In genomic region chr1:167439301-167439988, GRCh38 we compare ENCODE assay signal across 9 cellular contexts.
A peak's percentile ranks its signal among the peaks of the same experiment; 100 is the strongest.
DNase-seq lines count a peak whose midpoint lies in the region; ATAC-seq, FAIRE-seq and TF ChIP-seq lines count a peak whose summit lies in the region.
"Had no signal": no experiment of that assay in that cellular context is flagged by ENCODE, and none has a peak within 500 bp of the region (broad histone marks: within the 10 kb centered on the region; RNA-seq: fewer than 3 reads in every experiment).

No MANE protein-coding gene starts in this region.

- POLR2A ChIA-PET in activated CD8-positive, alpha-beta T cell treated with anti-CD3 and anti-CD28 coated beads for 36 hours (lab: Charles Lee) = interaction anchor here (1.1 to 2.5 kb wide), 6 partner anchors 8 to 77 kb away, joined by 3 to 16 read pairs (median 4); no protein-coding TSS in a partner anchor

- TF ChIP-seq CTCF in activated CD8-positive, alpha-beta T cell treated with anti-CD3 and anti-CD28 coated beads for 36 hours (IDR thresholded peaks at IDR 0.05) = no peak
- peak; percentile 22 for TF ChIP-seq CTCF in fibroblast of the aortic adventitia (IDR thresholded peaks at IDR 0.05; ENCODE audit: insufficient read depth, low read length)

- no peaks in the 10 kb centered on the region for H3K27me3 Mint-ChIP-seq in activated CD8-positive, alpha-beta T cell treated with anti-CD3 and anti-CD28 coated beads for 36 hours
- no peaks in the 10 kb centered on the region for H3K27me3 Mint-ChIP-seq in natural killer cell treated with Interleukin-12 subunit alpha and Interleukin-12 subunit beta and Interleukin-15 and Interleukin-18, amount 100 ng/mL, for 72 hours

- intact Hi-C loops in activated CD8-positive, alpha-beta T cell treated with anti-CD3 and anti-CD28 coated beads for 36 hours (cut with micrococcal nuclease) = no loop called here

- FAIRE-seq in RCC 7860 (lab: Jason Lieb, UNC) = no peak
- FAIRE-seq: colon had no signal

- CTCF ChIA-PET in activated CD8-positive, alpha-beta T cell treated with anti-CD3 and anti-CD28 coated beads for 36 hours (lab: Charles Lee) = interaction anchor here (1.0 to 7.5 kb wide), 14 partner anchors 9 to 460 kb away, joined by 3 to 69 read pairs (median 4); partner anchors contain the start of gene CD247

- H3K36me3 Mint-ChIP-seq in activated CD8-positive, alpha-beta T cell treated with anti-CD3 and anti-CD28 coated beads for 36 hours (ENCODE audit: low read depth) = peaks cover 81% of the 10 kb centered on the region
- peaks cover 30% of the 10 kb centered on the region for H3K36me3 Mint-ChIP-seq in natural killer cell treated with Interleukin-12 subunit alpha and Interleukin-12 subunit beta and Interleukin-15 and Interleukin-18, amount 100 ng/mL, for 72 hours

- H3K4me1 Mint-ChIP-seq in activated CD8-positive, alpha-beta T cell treated with anti-CD3 and anti-CD28 coated beads for 36 hours (ENCODE audit: low read depth) = peaks cover 85% of the 10 kb centered on the region
- peaks cover 74 to 76% of the 10 kb centered on the region in 2 donors for H3K4me1 Mint-ChIP-seq in natural killer cell treated with Interleukin-12 subunit alpha and Interleukin-12 subunit beta and Interleukin-15 and Interleukin-18, amount 100 ng/mL, for 72 hours (ENCODE audit: low read depth in 2 of 2)

- DNase-seq in NCI-H510A treated with DMSO at 0.1 percent for 48 hours (lab: John Stamatoyannopoulos, UW) (peak; percentile 47), NCI-H510A (lab: John Stamatoyannopoulos, UW) (no peak), HuH-7 (ENCODE audit: low spot score) (peak; percentile 50), fibroblast of the aortic adventitia (ENCODE audit: low read depth) (peak; percentile 32), RCC 7860 (ENCODE audit: low spot score) (no peak)
- peak; percentile 71 for DNase-seq in activated CD8-positive, alpha-beta T cell treated with anti-CD3 and anti-CD28 coated beads for 36 hours
- DNase-seq in natural killer cell treated with Interleukin-12 subunit alpha and Interleukin-12 subunit beta and Interleukin-15 and Interleukin-18, amount 100 ng/mL, for 72 hours (ENCODE audit: low spot score) = no peak

- H3K27ac Mint-ChIP-seq in activated CD8-positive, alpha-beta T cell treated with anti-CD3 and anti-CD28 coated beads for 36 hours = peak overlapping the region; percentile 80
- H3K27ac Mint-ChIP-seq in natural killer cell treated with Interleukin-12 subunit alpha and Interleukin-12 subunit beta and Interleukin-15 and Interleukin-18, amount 100 ng/mL, for 72 hours = peak overlapping the region; percentile 98 to 99

- no peaks in the 10 kb centered on the region for H3K9me3 Mint-ChIP-seq in activated CD8-positive, alpha-beta T cell treated with anti-CD3 and anti-CD28 coated beads for 36 hours
- H3K9me3 Mint-ChIP-seq in natural killer cell treated with Interleukin-12 subunit alpha and Interleukin-12 subunit beta and Interleukin-15 and Interleukin-18, amount 100 ng/mL, for 72 hours = no peaks in the 10 kb centered on the region

- peak overlapping the region; percentile 34 for H3K4me3 Mint-ChIP-seq in activated CD8-positive, alpha-beta T cell treated with anti-CD3 and anti-CD28 coated beads for 36 hours
- peak overlapping the region; percentile 81 for H3K4me3 Mint-ChIP-seq in natural killer cell treated with Interleukin-12 subunit alpha and Interleukin-12 subunit beta and Interleukin-15 and Interleukin-18, amount 100 ng/mL, for 72 hours

- peak; percentile 44 for ATAC-seq in activated CD8-positive, alpha-beta T cell treated with anti-CD3 and anti-CD28 coated beads for 36 hours
- ATAC-seq in natural killer cell treated with Interleukin-12 subunit alpha and Interleukin-12 subunit beta and Interleukin-15 and Interleukin-18, amount 100 ng/mL, for 72 hours = no peak
- no peak for ATAC-seq in GM21367 (IDR thresholded peaks at IDR 0.05; ENCODE audit: unreplicated experiment)

- H3K4me3 ChIP-seq in fibroblast of the aortic adventitia (ENCODE audit: low read depth, low read length) = peak overlapping the region; percentile 58

Comparison
In these comparisons a context has a peak if more than half of its experiments do, and no peak if none do; other contexts are left out.
1. DNase-seq: peak in NCI-H510A treated with DMSO at 0.1 percent for 48 hours (single experiment), HuH-7 (single experiment), activated CD8-positive, alpha-beta T cell treated with anti-CD3 and anti-CD28 coated beads for 36 hours (single experiment) and fibroblast of the aortic adventitia (single experiment); none in NCI-H510A (single experiment), natural killer cell treated with Interleukin-12 subunit alpha and Interleukin-12 subunit beta and Interleukin-15 and Interleukin-18, amount 100 ng/mL, for 72 hours (single experiment) and RCC 7860 (single experiment).